ENCODE assay signal across 1 cellular context in the genomic region with DNA sequence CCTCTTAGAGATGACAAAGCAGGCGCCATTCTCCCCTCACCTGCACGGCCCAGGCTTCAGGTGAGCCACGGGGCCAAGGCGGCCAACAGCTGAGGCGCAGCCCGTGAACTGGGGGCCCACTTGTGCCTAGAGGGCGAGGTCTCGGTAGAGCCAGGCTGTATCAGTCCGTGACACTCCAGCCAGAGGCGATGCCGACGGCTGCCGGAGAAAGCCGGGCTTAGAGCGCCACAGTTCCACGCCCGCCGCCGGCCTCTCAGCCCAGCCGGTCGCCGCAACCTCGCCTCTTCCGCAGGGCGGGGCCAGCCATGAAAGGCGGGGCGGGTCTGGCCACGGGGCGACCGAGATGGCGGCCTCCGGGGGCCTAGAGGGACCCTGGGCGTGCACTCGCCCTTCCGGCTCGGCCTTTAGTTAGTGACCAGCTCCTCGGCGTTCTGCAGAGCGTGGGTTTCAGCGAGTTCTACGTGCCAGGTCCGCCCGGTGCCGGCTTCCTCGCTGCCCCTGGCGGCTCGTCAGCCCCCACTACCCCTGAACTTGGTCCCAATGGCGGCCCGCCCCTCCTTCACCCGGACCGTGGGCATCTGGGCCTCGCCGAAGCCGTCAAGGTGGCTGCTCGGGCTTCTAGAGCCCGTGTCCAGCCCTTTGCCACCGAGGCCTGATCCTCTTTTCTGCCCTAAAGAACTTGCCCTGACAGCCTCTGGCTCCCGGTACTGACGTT.
TF ChIP-seq lines count a peak whose summit lies in the region.

A gene (plus strand): TSS at position 390 of the 715 bp plus-strand sequence. CDS start 881 bp downstream, outside the sequence.

TF ChIP-seq in HepG2, 621 proteins besides CTCF, POLR2A, EP300 and RAD21 (continued from another document and continues in another):
- TF ChIP-seq, protein P1, sequence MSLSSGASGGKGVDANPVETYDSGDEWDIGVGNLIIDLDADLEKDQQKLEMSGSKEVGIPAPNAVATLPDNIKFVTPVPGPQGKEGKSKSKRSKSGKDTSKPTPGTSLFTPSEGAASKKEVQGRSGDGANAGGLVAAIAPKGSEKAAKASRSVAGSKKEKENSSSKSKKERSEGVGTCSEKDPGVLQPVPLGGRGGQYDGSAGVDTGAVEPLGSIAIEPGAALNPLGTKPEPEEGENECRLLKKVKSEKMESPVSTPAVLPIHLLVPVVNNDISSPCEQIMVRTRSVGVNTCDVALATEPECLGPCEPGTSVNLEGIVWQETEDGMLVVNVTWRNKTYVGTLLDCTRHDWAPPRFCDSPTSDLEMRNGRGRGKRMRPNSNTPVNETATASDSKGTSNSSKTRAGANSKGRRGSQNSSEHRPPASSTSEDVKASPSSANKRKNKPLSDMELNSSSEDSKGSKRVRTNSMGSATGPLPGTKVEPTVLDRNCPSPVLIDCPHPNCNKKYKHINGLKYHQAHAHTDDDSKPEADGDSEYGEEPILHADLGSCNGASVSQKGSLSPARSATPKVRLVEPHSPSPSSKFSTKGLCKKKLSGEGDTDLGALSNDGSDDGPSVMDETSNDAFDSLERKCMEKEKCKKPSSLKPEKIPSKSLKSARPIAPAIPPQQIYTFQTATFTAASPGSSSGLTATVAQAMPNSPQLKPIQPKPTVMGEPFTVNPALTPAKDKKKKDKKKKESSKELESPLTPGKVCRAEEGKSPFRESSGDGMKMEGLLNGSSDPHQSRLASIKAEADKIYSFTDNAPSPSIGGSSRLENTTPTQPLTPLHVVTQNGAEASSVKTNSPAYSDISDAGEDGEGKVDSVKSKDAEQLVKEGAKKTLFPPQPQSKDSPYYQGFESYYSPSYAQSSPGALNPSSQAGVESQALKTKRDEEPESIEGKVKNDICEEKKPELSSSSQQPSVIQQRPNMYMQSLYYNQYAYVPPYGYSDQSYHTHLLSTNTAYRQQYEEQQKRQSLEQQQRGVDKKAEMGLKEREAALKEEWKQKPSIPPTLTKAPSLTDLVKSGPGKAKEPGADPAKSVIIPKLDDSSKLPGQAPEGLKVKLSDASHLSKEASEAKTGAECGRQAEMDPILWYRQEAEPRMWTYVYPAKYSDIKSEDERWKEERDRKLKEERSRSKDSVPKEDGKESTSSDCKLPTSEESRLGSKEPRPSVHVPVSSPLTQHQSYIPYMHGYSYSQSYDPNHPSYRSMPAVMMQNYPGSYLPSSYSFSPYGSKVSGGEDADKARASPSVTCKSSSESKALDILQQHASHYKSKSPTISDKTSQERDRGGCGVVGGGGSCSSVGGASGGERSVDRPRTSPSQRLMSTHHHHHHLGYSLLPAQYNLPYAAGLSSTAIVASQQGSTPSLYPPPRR (CRISPR knock-in tag; IDR thresholded peaks at IDR 0.05; ENCODE audit: borderline replicate concordance): peak; percentile 61
- TF ChIP-seq ZBTB42 (CRISPR knock-in tag; IDR thresholded peaks at IDR 0.05) (no peak), HOXD1 (CRISPR knock-in tag; IDR thresholded peaks at IDR 0.05) (peak; percentile 56; the same call in 1 of the 2 replicates), BCL6 (CRISPR knock-in tag; IDR thresholded peaks at IDR 0.05) (peak; percentile 62; the same call in 1 of the 2 replicates), TSC22D2 (CRISPR knock-in tag; IDR thresholded peaks at IDR 0.05; ENCODE audit: borderline replicate concordance) (no peak; the same call in 1 of the 2 replicates), AHR (CRISPR knock-in tag; IDR thresholded peaks at IDR 0.05) (peak; percentile 80; the same call in 1 of the 2 replicates), ELF3 (CRISPR knock-in tag; IDR thresholded peaks at IDR 0.05) (peak; percentile 76), DPF2 (CRISPR knock-in tag; IDR thresholded peaks at IDR 0.05; ENCODE audit: borderline replicate concordance, low read depth) (no peak), PITX1 (CRISPR knock-in tag; IDR thresholded peaks at IDR 0.05) (peak; percentile 56; the same call in 1 of the 2 replicates), ASH2L (IDR thresholded peaks at IDR 0.05; ENCODE audit: insufficient read length, low read depth, low read length) (peak; percentile 82), MAF1 (CRISPR knock-in tag; IDR thresholded peaks at IDR 0.05; ENCODE audit: borderline replicate concordance) (peak; percentile 79; the same call in 1 of the 2 replicates), NONO (IDR thresholded peaks at IDR 0.05) (no peak), NONO (CRISPR knock-in tag; conservative IDR thresholded peaks at IDR 0.05) (peak; percentile 80), ZNF33B (CRISPR knock-in tag; IDR thresholded peaks at IDR 0.05) (no peak), CBX1 (IDR thresholded peaks at IDR 0.05; ENCODE audit: low read depth) (peak; percentile 87), NFE2L1 (CRISPR knock-in tag; IDR thresholded peaks at IDR 0.05; ENCODE audit: borderline replicate concordance) (peak; percentile 89; the same call in 1 of the 2 replicates), SP140L (CRISPR knock-in tag; IDR thresholded peaks at IDR 0.05; ENCODE audit: borderline replicate concordance) (0 out of 2 replicates have a peak, but pooled peaks have one; percentile 45), ZFP90 (CRISPR knock-in tag; IDR thresholded peaks at IDR 0.05; ENCODE audit: borderline replicate concordance) (peak; percentile 74; the same call in 1 of the 2 replicates), GATAD2A (CRISPR knock-in tag; IDR thresholded peaks at IDR 0.05) (peak; percentile 64), ZNF7 (CRISPR knock-in tag; IDR thresholded peaks at IDR 0.05) (0 out of 2 replicates have a peak, but pooled peaks have one; percentile 11), ZSCAN21 (CRISPR knock-in tag; IDR thresholded peaks at IDR 0.05; ENCODE audit: borderline replicate concordance) (peak; percentile 81), ZBTB20 (CRISPR knock-in tag; IDR thresholded peaks at IDR 0.05; ENCODE audit: borderline replicate concordance, low read depth) (no peak), ZSCAN25 (CRISPR knock-in tag; IDR thresholded peaks at IDR 0.05) (peak; percentile 64; the same call in 1 of the 2 replicates)
- TF ChIP-seq, protein P2, sequence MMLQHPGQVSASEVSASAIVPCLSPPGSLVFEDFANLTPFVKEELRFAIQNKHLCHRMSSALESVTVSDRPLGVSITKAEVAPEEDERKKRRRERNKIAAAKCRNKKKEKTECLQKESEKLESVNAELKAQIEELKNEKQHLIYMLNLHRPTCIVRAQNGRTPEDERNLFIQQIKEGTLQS (CRISPR knock-in tag; IDR thresholded peaks at IDR 0.05): 0 out of 2 replicates have a peak, but pooled peaks have one; percentile 6
- TF ChIP-seq, protein P3, sequence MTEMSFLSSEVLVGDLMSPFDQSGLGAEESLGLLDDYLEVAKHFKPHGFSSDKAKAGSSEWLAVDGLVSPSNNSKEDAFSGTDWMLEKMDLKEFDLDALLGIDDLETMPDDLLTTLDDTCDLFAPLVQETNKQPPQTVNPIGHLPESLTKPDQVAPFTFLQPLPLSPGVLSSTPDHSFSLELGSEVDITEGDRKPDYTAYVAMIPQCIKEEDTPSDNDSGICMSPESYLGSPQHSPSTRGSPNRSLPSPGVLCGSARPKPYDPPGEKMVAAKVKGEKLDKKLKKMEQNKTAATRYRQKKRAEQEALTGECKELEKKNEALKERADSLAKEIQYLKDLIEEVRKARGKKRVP (CRISPR knock-in tag; IDR thresholded peaks at IDR 0.05): 0 out of 4 replicates have a peak, but pooled peaks of 1 of the 2 experiments have one; percentile 46
- TF ChIP-seq, protein P4, sequence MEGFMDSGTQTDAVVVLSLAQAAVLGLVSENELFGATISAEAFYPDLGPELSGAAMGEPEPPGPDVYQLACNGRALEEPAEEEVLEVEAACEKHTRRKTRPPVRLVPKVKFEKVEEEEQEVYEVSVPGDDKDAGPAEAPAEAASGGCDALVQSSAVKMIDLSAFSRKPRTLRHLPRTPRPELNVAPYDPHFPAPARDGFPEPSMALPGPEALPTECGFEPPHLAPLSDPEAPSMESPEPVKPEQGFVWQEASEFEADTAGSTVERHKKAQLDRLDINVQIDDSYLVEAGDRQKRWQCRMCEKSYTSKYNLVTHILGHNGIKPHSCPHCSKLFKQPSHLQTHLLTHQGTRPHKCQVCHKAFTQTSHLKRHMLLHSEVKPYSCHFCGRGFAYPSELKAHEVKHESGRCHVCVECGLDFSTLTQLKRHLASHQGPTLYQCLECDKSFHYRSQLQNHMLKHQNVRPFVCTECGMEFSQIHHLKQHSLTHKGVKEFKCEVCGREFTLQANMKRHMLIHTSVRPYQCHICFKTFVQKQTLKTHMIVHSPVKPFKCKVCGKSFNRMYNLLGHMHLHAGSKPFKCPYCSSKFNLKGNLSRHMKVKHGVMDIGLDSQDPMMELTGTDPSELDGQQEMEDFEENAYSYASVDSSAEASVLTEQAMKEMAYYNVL (CRISPR knock-in tag; IDR thresholded peaks at IDR 0.05; ENCODE audit: borderline replicate concordance): peak; percentile 85
- TF ChIP-seq, protein P5, sequence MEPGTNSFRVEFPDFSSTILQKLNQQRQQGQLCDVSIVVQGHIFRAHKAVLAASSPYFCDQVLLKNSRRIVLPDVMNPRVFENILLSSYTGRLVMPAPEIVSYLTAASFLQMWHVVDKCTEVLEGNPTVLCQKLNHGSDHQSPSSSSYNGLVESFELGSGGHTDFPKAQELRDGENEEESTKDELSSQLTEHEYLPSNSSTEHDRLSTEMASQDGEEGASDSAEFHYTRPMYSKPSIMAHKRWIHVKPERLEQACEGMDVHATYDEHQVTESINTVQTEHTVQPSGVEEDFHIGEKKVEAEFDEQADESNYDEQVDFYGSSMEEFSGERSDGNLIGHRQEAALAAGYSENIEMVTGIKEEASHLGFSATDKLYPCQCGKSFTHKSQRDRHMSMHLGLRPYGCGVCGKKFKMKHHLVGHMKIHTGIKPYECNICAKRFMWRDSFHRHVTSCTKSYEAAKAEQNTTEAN (CRISPR knock-in tag; conservative IDR thresholded peaks at IDR 0.05): peak; percentile 68; the same call in 1 of the 2 replicates
- TF ChIP-seq, protein P6, sequence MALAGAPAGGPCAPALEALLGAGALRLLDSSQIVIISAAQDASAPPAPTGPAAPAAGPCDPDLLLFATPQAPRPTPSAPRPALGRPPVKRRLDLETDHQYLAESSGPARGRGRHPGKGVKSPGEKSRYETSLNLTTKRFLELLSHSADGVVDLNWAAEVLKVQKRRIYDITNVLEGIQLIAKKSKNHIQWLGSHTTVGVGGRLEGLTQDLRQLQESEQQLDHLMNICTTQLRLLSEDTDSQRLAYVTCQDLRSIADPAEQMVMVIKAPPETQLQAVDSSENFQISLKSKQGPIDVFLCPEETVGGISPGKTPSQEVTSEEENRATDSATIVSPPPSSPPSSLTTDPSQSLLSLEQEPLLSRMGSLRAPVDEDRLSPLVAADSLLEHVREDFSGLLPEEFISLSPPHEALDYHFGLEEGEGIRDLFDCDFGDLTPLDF (CRISPR knock-in tag; IDR thresholded peaks at IDR 0.05): peak; percentile 74
- TF ChIP-seq, protein P7, sequence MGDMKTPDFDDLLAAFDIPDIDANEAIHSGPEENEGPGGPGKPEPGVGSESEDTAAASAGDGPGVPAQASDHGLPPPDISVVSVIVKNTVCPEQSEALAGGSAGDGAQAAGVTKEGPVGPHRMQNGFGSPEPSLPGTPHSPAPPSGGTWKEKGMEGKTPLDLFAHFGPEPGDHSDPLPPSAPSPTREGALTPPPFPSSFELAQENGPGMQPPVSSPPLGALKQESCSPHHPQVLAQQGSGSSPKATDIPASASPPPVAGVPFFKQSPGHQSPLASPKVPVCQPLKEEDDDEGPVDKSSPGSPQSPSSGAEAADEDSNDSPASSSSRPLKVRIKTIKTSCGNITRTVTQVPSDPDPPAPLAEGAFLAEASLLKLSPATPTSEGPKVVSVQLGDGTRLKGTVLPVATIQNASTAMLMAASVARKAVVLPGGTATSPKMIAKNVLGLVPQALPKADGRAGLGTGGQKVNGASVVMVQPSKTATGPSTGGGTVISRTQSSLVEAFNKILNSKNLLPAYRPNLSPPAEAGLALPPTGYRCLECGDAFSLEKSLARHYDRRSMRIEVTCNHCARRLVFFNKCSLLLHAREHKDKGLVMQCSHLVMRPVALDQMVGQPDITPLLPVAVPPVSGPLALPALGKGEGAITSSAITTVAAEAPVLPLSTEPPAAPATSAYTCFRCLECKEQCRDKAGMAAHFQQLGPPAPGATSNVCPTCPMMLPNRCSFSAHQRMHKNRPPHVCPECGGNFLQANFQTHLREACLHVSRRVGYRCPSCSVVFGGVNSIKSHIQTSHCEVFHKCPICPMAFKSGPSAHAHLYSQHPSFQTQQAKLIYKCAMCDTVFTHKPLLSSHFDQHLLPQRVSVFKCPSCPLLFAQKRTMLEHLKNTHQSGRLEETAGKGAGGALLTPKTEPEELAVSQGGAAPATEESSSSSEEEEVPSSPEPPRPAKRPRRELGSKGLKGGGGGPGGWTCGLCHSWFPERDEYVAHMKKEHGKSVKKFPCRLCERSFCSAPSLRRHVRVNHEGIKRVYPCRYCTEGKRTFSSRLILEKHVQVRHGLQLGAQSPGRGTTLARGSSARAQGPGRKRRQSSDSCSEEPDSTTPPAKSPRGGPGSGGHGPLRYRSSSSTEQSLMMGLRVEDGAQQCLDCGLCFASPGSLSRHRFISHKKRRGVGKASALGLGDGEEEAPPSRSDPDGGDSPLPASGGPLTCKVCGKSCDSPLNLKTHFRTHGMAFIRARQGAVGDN (CRISPR knock-in tag; IDR thresholded peaks at IDR 0.05): peak; percentile 93
- TF ChIP-seq, protein P8, sequence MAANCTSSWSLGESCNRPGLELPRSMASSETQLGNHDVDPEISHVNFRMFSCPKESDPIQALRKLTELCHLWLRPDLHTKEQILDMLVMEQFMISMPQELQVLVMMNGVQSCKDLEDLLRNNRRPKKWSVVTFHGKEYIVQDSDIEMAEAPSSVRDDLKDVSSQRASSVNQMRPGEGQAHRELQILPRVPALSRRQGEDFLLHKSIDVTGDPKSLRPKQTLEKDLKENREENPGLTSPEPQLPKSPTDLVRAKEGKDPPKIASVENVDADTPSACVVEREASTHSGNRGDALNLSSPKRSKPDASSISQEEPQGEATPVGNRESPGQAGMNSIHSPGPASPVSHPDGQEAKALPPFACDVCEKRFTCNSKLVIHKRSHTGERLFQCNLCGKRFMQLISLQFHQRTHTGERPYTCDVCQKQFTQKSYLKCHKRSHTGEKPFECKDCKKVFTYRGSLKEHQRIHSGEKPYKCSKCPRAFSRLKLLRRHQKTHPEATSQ (CRISPR knock-in tag; IDR thresholded peaks at IDR 0.05; ENCODE audit: borderline replicate concordance): peak; percentile 56; the same call in 1 of the 2 replicates
- TF ChIP-seq, protein P9, sequence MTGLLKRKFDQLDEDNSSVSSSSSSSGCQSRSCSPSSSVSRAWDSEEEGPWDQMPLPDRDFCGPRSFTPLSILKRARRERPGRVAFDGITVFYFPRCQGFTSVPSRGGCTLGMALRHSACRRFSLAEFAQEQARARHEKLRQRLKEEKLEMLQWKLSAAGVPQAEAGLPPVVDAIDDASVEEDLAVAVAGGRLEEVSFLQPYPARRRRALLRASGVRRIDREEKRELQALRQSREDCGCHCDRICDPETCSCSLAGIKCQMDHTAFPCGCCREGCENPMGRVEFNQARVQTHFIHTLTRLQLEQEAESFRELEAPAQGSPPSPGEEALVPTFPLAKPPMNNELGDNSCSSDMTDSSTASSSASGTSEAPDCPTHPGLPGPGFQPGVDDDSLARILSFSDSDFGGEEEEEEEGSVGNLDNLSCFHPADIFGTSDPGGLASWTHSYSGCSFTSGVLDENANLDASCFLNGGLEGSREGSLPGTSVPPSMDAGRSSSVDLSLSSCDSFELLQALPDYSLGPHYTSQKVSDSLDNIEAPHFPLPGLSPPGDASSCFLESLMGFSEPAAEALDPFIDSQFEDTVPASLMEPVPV (CRISPR knock-in tag; IDR thresholded peaks at IDR 0.05): peak; percentile 48
- TF ChIP-seq, protein P10, sequence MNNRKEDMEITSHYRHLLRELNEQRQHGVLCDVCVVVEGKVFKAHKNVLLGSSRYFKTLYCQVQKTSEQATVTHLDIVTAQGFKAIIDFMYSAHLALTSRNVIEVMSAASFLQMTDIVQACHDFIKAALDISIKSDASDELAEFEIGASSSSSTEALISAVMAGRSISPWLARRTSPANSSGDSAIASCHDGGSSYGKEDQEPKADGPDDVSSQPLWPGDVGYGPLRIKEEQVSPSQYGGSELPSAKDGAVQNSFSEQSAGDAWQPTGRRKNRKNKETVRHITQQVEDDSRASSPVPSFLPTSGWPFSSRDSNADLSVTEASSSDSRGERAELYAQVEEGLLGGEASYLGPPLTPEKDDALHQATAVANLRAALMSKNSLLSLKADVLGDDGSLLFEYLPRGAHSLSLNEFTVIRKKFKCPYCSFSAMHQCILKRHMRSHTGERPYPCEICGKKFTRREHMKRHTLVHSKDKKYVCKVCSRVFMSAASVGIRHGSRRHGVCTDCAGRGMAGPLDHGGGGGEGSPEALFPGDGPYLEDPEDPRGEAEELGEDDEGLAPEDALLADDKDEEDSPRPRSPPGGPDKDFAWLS (CRISPR knock-in tag; IDR thresholded peaks at IDR 0.05; ENCODE audit: borderline replicate concordance): no peak
